ENCODE assay signal across 13 cellular contexts in genomic region chr9:117407436-117408022, GRCh38.
DNase-seq lines count a peak whose midpoint lies in the region; TF ChIP-seq lines count a peak whose summit lies in the region.
"Had no signal": no experiment of that assay in that cellular context is flagged by ENCODE, and none has a peak within 500 bp of the region (broad histone marks: within the 10 kb centered on the region; RNA-seq: fewer than 3 reads in every experiment).

No MANE protein-coding gene starts in this region.

- CTCF ChIA-PET in RWPE1 (lab: Yijun Ruan, JAX) = interaction anchor here (0.6 kb wide), 1 partner anchor 24 kb away, joined by 3 read pairs; no protein-coding TSS in a partner anchor

- no peak for TF ChIP-seq CTCF in RWPE1 (conservative IDR thresholded peaks at IDR 0.05; ENCODE audit: low read depth)

- POLR2A ChIA-PET in RWPE1 (lab: Yijun Ruan, JAX; ENCODE audit: low non-redundant PET) = no interaction called here

- DNase-seq in NCI-H2196 (lab: John Stamatoyannopoulos, UW; ENCODE audit: unreplicated experiment) (peak; percentile 9), NCI-H2196 treated with DMSO at 0.1 percent for 48 hours (lab: John Stamatoyannopoulos, UW; ENCODE audit: unreplicated experiment) (no peak), NCI-H82 (lab: John Stamatoyannopoulos, UW) (peak; percentile 34), globus pallidus (ENCODE audit: low spot score) (peak; percentile 83), superior temporal gyrus (ENCODE audit: extremely low spot score) (peak; percentile 80), RWPE1 (ENCODE audit: low spot score) (no peak), NCI-H526 treated with DMSO at 0.1 percent for 48 hours (lab: John Stamatoyannopoulos, UW) (no peak)
- DNase-seq in activated CD4-positive, alpha-beta T cell treated with anti-CD3 and anti-CD28 coated beads for 48 hours = no peak
- DNase-seq: COR-L47, IMR-90, Kasumi-1, NCI-H2029, PC-3 had no signal

- no peak overlapping the region for H3K27ac ChIP-seq in RWPE1

Comparison
In these comparisons a context has a peak if more than half of its experiments do, and no peak if none do; other contexts are left out.
1. DNase-seq: peak in NCI-H2196 (single experiment), NCI-H82 (single experiment), globus pallidus (single experiment) and superior temporal gyrus (single experiment); none in NCI-H2196 treated with DMSO at 0.1 percent for 48 hours (single experiment), activated CD4-positive, alpha-beta T cell treated with anti-CD3 and anti-CD28 coated beads for 48 hours (single experiment), RWPE1 (single experiment) and NCI-H526 treated with DMSO at 0.1 percent for 48 hours (single experiment).